10 cellular contexts compared by ENCODE assay signal in the genomic region with DNA sequence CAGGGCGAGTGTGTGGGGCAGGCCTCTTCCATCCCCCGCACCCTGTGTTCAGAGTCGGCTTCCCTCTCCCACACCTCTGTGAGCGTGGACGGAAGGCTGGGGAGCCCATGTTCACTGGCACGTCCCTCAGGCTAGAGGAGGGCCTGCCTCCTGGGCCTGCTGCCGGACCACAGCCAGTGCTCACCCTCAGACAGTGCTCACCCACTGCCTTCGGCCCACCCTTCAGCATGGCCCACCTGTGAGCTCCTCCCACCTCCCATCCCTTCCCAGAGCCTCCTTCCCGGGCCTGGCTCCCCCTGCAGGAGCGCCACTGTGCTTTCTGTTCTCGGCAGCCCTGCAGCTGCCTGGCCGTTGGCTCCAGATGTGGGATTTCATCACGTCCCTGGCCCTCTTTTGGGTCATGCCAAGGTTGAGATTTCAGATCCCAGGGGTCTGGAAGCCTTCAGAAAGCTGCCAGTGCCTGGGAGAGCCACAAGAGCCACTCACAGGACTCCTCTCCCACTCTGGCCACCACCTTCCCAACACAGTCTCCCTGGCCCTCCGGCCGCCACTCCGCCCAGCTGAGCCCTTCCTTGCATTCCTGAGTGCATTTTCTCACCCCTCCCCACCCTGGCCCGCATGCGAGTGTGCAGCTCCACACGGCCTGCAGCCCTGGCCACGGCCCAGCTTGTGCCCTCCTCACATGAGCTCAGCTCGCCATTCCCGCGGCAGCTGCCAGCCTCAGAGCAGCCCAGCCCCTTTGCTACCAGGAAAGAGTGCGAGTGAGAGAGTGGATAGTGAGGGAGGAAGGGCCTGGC. TPM values are rescaled to one million over a fixed set of nuclear protein-coding genes. Genes with fewer than 3 reads are reported as not detected.
A peak's percentile ranks its signal among the peaks of the same experiment; 100 is the strongest.
DNase-seq lines count a peak whose midpoint lies in the region; ATAC-seq and TF ChIP-seq lines count a peak whose summit lies in the region.
"Had no signal": no experiment of that assay in that cellular context is flagged by ENCODE, and none has a peak within 500 bp of the region (broad histone marks: within the 10 kb centered on the region; RNA-seq: fewer than 3 reads in every experiment).

No MANE protein-coding gene starts in this region.

- H3K4me1 Mint-ChIP-seq in neural crest cell: peaks cover 24% of the 10 kb centered on the region

- no peaks in the 10 kb centered on the region for H3K36me3 Mint-ChIP-seq in neural crest cell (ENCODE audit: low read depth)

- no peaks in the 10 kb centered on the region for H3K9me3 Mint-ChIP-seq in neural crest cell
- H3K9me3 Mint-ChIP-seq: activated T-cell treated with anti-CD3 and anti-CD28 coated beads, Interleukin-2, amount 50 U/mL, for 72 hours had no signal

- CTCF ChIA-PET in RWPE1 (lab: Yijun Ruan, JAX): interaction anchor here (0.6 to 0.8 kb wide), 4 partner anchors 84 to 263 kb away, joined by 3 read pairs; no protein-coding TSS in a partner anchor

- POLR2A ChIA-PET in RWPE1 (lab: Yijun Ruan, JAX; ENCODE audit: low non-redundant PET): interaction anchor here (0.5 kb wide), 1 partner anchor 33 kb away, joined by 7 read pairs; no protein-coding TSS in a partner anchor

- no peak overlapping the region for H3K27ac Mint-ChIP-seq in neural crest cell (ENCODE audit: unreplicated experiment)
- H3K27ac Mint-ChIP-seq: activated T-cell treated with anti-CD3 and anti-CD28 coated beads, Interleukin-2, amount 50 U/mL, for 72 hours had no signal

- no peak overlapping the region for H3K4me3 Mint-ChIP-seq in neural crest cell
- H3K4me3 Mint-ChIP-seq: activated T-cell treated with anti-CD3 and anti-CD28 coated beads, Interleukin-2, amount 50 U/mL, for 72 hours had no signal

- TF ChIP-seq CTCF in RWPE1 (conservative IDR thresholded peaks at IDR 0.05; ENCODE audit: low read depth) (0 out of 2 replicates have a peak, but pooled peaks have one; percentile 8), neural crest cell (conservative IDR thresholded peaks at IDR 0.05) (peak; percentile 39)

- DNase-seq in AG08396 (ENCODE audit: low spot score) (peak; percentile 52), RWPE1 (ENCODE audit: low spot score) (no peak), fibroblast of peridontal ligament (ENCODE audit: extremely low read depth) (peak; percentile 31), neural crest cell (ENCODE audit: low read depth, low spot score) (no peak), DMS79 (lab: John Stamatoyannopoulos, UW) (no peak), OCI-M2 (lab: John Stamatoyannopoulos, UW; ENCODE audit: unreplicated experiment) (no peak)
- DNase-seq: activated T-cell treated with anti-CD3 and anti-CD28 coated beads, Interleukin-2, amount 50 U/mL, for 72 hours; stimulated activated CD4-positive, alpha-beta T cell treated with anti-CD3 and anti-CD28 coated beads, Interleukin-12 subunit alpha, Interleukin-12 subunit beta, amount 100 ng/mL, for 4 hours had no signal

- H3K27me3 Mint-ChIP-seq in neural crest cell (ENCODE audit: low read depth): peaks cover 2% of the 10 kb centered on the region

- ATAC-seq in HG02938 (IDR thresholded peaks at IDR 0.05; ENCODE audit: unreplicated experiment) (no peak), HG03354 (IDR thresholded peaks at IDR 0.05; ENCODE audit: poor library complexity, severe bottlenecking, unreplicated experiment) (no peak)

- H3K27ac ChIP-seq in RWPE1: peak overlapping the region; percentile 84

RNA-seq across cellular contexts. Expression of a gene that starts 25.3 kb away (rescaled TPM):
- not detected in 2 replicates for total RNA-seq in neural crest cell

RNA-seq across cellular contexts. Expression of a gene that starts 54.4 kb away (rescaled TPM):
- total RNA-seq in neural crest cell: not detected in 2 replicates
- total RNA-seq: activated T-cell treated with anti-CD3 and anti-CD28 coated beads, Interleukin-2, amount 50 U/mL, for 72 hours had no signal

Comparison
In these comparisons a context has a peak if more than half of its experiments do, and no peak if none do; other contexts are left out.
1. DNase-seq: peak in AG08396 (single experiment) and fibroblast of peridontal ligament (single experiment); none in RWPE1 (single experiment), neural crest cell (single experiment), DMS79 (single experiment) and OCI-M2 (single experiment).